In genomic region chr2:55898641-55899040, GRCh38 we compare ENCODE assay signal across 22 cellular contexts. TPM values are rescaled to one million over a fixed set of nuclear protein-coding genes. Genes with fewer than 3 reads are reported as not detected.
DNase-seq lines count a peak whose midpoint lies in the region; ATAC-seq, FAIRE-seq and TF ChIP-seq lines count a peak whose summit lies in the region.
"Had no signal": no experiment of that assay in that cellular context is flagged by ENCODE, and none has a peak within 500 bp of the region (broad histone marks: within the 10 kb centered on the region; RNA-seq: fewer than 3 reads in every experiment).

No MANE protein-coding gene starts in this region.

- H3K9me3 ChIP-seq in HepG2 (ENCODE audit: low read length): no peaks in the 10 kb centered on the region
- no peaks in the 10 kb centered on the region for H3K9me3 ChIP-seq in right lobe of liver
- H3K9me3 ChIP-seq in K562 (replicated peaks; ENCODE audit: control insufficient read depth, insufficient read depth, low read depth, low read length): no peaks in the 10 kb centered on the region
- H3K9me3 ChIP-seq in left ventricle myocardium inferior (replicated peaks): peaks cover 9% of the 10 kb centered on the region

- no peaks in the 10 kb centered on the region for H3K9me1 ChIP-seq in K562 (ENCODE audit: control insufficient read depth, insufficient read depth, low read length)

- H2AFZ ChIP-seq in HepG2 (ENCODE audit: low read length): no peak overlapping the region
- no peak overlapping the region for H2AFZ ChIP-seq in K562 (ENCODE audit: low read depth, low read length)
- H2AFZ ChIP-seq: GM23248 had no signal

- TF ChIP-seq CTCF in HepG2 (CRISPR knock-in tag; IDR thresholded peaks at IDR 0.05) (no peak), right lobe of liver (IDR thresholded peaks at IDR 0.05) (no peak), K562 (IDR thresholded peaks at IDR 0.05 in 2 of 3, conservative IDR thresholded peaks at IDR 0.05 in 1 of 3; ENCODE audit: insufficient read depth in 2 of 3, low read depth in 1 of 3, low read length in 3 of 3) (no peak), mesothelial cell of epicardium (IDR thresholded peaks at IDR 0.05; ENCODE audit: unreplicated experiment) (no peak), left ventricle myocardium inferior (IDR thresholded peaks at IDR 0.05; ENCODE audit: borderline replicate concordance) (no peak)

- no peaks in the 10 kb centered on the region for H3K27me3 ChIP-seq in HepG2 (ENCODE audit: control insufficient read depth in 1 of 2, insufficient read depth in 2 of 2, low read length in 2 of 2)
- no peaks in the 10 kb centered on the region for H3K27me3 ChIP-seq in right lobe of liver
- no peaks in the 10 kb centered on the region for H3K27me3 ChIP-seq in K562 (ENCODE audit: control insufficient read depth in 2 of 2, insufficient read depth in 2 of 2, low read length in 2 of 2)
- H3K27me3 ChIP-seq in left ventricle myocardium inferior (ENCODE audit: low read depth): no peaks in the 10 kb centered on the region

- H3K9ac ChIP-seq in HepG2 (ENCODE audit: insufficient read depth, low read depth, low read length) (no peak overlapping the region), K562 (ENCODE audit: insufficient read depth in 1 of 2, low read depth in 2 of 2, low read length in 2 of 2) (no peak overlapping the region)
- H3K9ac ChIP-seq: GM23248 had no signal

- in situ Hi-C loops in HepG2 (cut with HindIII; ENCODE audit: extremely low pct_ligation_motif_present, low pct_unique_long_range_greater_than_20kb) (no loop called here), K562 (cut with MboI) (no loop called here)

- CTCF ChIA-PET in HepG2 (lab: Yijun Ruan, JAX; ENCODE audit: low intra/inter-chr PET ratio, low total read pairs): no interaction called here
- CTCF ChIA-PET in K562 (lab: Yijun Ruan, JAX; ENCODE audit: low intra/inter-chr PET ratio): no interaction called here

- H3K4me3 Mint-ChIP-seq in mesothelial cell of epicardium: no peak overlapping the region
- H3K4me3 Mint-ChIP-seq: CD4-positive, alpha-beta memory T cell had no signal

- no peak for ATAC-seq in HepG2
- ATAC-seq in right lobe of liver: no peak
- ATAC-seq in K562: no peak
- ATAC-seq in GM18861 (IDR thresholded peaks at IDR 0.05; ENCODE audit: unreplicated experiment): no peak
- no peak for ATAC-seq in GM21390 (IDR thresholded peaks at IDR 0.05; ENCODE audit: unreplicated experiment)

- TF ChIP-seq RAD21 in HepG2 (CRISPR knock-in tag; IDR thresholded peaks at IDR 0.05): no peak
- TF ChIP-seq RAD21 in K562 (CRISPR knock-in tag; conservative IDR thresholded peaks at IDR 0.05 in 1 of 2, IDR thresholded peaks at IDR 0.05 in 1 of 2): no peak

- no peaks in the 10 kb centered on the region for H4K20me1 ChIP-seq in HepG2 (ENCODE audit: insufficient read depth, low read length)
- no peaks in the 10 kb centered on the region for H4K20me1 ChIP-seq in K562 (replicated peaks; ENCODE audit: control insufficient read depth, insufficient read depth, low read length)

- H3K27ac Mint-ChIP-seq in mesothelial cell of epicardium: peak overlapping the region; percentile 83
- H3K27ac Mint-ChIP-seq: CD4-positive, alpha-beta memory T cell had no signal

- no peaks in the 10 kb centered on the region for H3K36me3 ChIP-seq in HepG2 (replicated peaks in 1 of 2; ENCODE audit: control insufficient read depth in 1 of 2, insufficient read depth in 2 of 2, low read length in 2 of 2)
- no peaks in the 10 kb centered on the region for H3K36me3 ChIP-seq in right lobe of liver
- H3K36me3 ChIP-seq in K562 (ENCODE audit: control insufficient read depth, insufficient read depth, low read length): no peaks in the 10 kb centered on the region
- no peaks in the 10 kb centered on the region for H3K36me3 ChIP-seq in left ventricle myocardium inferior

- H3K27me3 Mint-ChIP-seq in mesothelial cell of epicardium (ENCODE audit: low read depth): no peaks in the 10 kb centered on the region

- POLR2A ChIA-PET in HepG2 (lab: Yijun Ruan, JAX) (no interaction called here), K562 (lab: Yijun Ruan, JAX) (no interaction called here)

- intact Hi-C loops in HepG2 (cut with micrococcal nuclease; ENCODE audit: unreplicated experiment) (no loop called here), right lobe of liver (cut with DNase I) (no loop called here), K562 (cut with micrococcal nuclease) (no loop called here), left ventricle myocardium inferior (cut with micrococcal nuclease) (no loop called here)

- peaks cover 40% of the 10 kb centered on the region for H3K4me1 Mint-ChIP-seq in mesothelial cell of epicardium
- H3K4me1 Mint-ChIP-seq: CD4-positive, alpha-beta memory T cell had no signal

- H3K79me2 ChIP-seq in HepG2 (ENCODE audit: insufficient read depth, low read length) (no peaks in the 10 kb centered on the region), K562 (ENCODE audit: control insufficient read depth, insufficient read depth, low read length) (no peaks in the 10 kb centered on the region)

- FAIRE-seq in HepG2 (lab: Jason Lieb, UNC) (no peak), K562 (lab: Jason Lieb, UNC) (no peak)
- FAIRE-seq: GM12891, GM18507, H1 had no signal

- TF ChIP-seq POLR2A in HepG2 (IDR thresholded peaks at IDR 0.05; ENCODE audit: insufficient read depth in 1 of 2, low read depth in 2 of 2, low read length in 2 of 2) (no peak), right lobe of liver (IDR thresholded peaks at IDR 0.05) (no peak), K562 (conservative IDR thresholded peaks at IDR 0.05) (no peak)

- 5% methylated on average over 4 of the region's 4 CpGs for WGBS in HepG2 (ENCODE audit: low lambda C conversion rate)
- 90% methylated on average over 3 of the region's 4 CpGs for WGBS in right lobe of liver (ENCODE audit: insufficient coverage, low coverage, low lambda C conversion rate, missing lambda C conversion rate)
- WGBS in K562 (ENCODE audit: insufficient coverage, low coverage, missing lambda C conversion rate): 10% methylated on average over 4 of the region's 4 CpGs

- no peak for TF ChIP-seq EP300 in HepG2 (IDR thresholded peaks at IDR 0.05; ENCODE audit: low read depth in 2 of 2, low read length in 2 of 2)
- TF ChIP-seq EP300 in HepG2 (CRISPR knock-in tag; IDR thresholded peaks at IDR 0.05; ENCODE audit: borderline replicate concordance): no peak
- no peak for TF ChIP-seq EP300 in K562 (IDR thresholded peaks at IDR 0.05; ENCODE audit: low read length)

- peaks cover 6% of the 10 kb centered on the region for H3K9me3 Mint-ChIP-seq in mesothelial cell of epicardium

- H3K4me1 ChIP-seq in HepG2 (ENCODE audit: insufficient read depth, low read length): no peaks in the 10 kb centered on the region
- H3K4me1 ChIP-seq in right lobe of liver: peaks cover 0 to 3% (median 0%) of the 10 kb centered on the region in 4 donors
- peaks cover 4 to 12% of the 10 kb centered on the region in 2 experiments; a peak in 3 of 5 replicates for H3K4me1 ChIP-seq in K562 (replicated peaks in 1 of 2; ENCODE audit: control insufficient read depth in 2 of 2, insufficient read depth in 2 of 2, low read length in 2 of 2)
- no peaks in the 10 kb centered on the region for H3K4me1 ChIP-seq in left ventricle myocardium inferior

- H3K4me2 ChIP-seq in HepG2 (ENCODE audit: low read depth, low read length) (no peak overlapping the region), K562 (ENCODE audit: insufficient read depth, low read length) (no peak overlapping the region)

- BruUV-seq in HepG2 (replicated peaks; lab: Mats Ljungman, UMichigan): no TSS peak
- no TSS peak for BruUV-seq in K562 (replicated peaks; lab: Mats Ljungman, UMichigan)

- H3K27ac ChIP-seq in HepG2 (ENCODE audit: extremely low read length, insufficient read depth, low read length) (no peak overlapping the region), right lobe of liver (no peak overlapping the region), K562 (ENCODE audit: extremely low read depth, low read depth, low read length) (no peak overlapping the region), left ventricle myocardium inferior (replicated peaks) (no peak overlapping the region)
- H3K27ac ChIP-seq: GM23248 had no signal

- H3K36me3 Mint-ChIP-seq in mesothelial cell of epicardium: peaks cover 5% of the 10 kb centered on the region
- H3K36me3 Mint-ChIP-seq: CD4-positive, alpha-beta memory T cell had no signal

- DNase-seq in HepG2 (ENCODE audit: low spot score) (no peak), right lobe of liver (no peak), K562 (ENCODE audit: extremely low read depth in 1 of 4, low spot score in 3 of 4) (no peak), mesothelial cell of epicardium (ENCODE audit: low spot score in 2 of 2, unreplicated experiment in 2 of 2) (no peak), left ventricle myocardium inferior (no peak)
- DNase-seq: 8988T; C1 segment of cervical spinal cord; Calu3; CD4-positive, alpha-beta memory T cell; COR-L47; DMS53; DMS79 treated with DMSO at 0.1 percent for 48 hours; GF-D8; GM23248; H7; HCEC 1CT had no signal

- no peak overlapping the region for H3K4me3 ChIP-seq in HepG2 (replicated peaks in 1 of 3; ENCODE audit: insufficient read depth in 1 of 3, low read depth in 2 of 3, low read length in 3 of 3)
- no peak overlapping the region for H3K4me3 ChIP-seq in right lobe of liver
- no peak overlapping the region for H3K4me3 ChIP-seq in K562
- no peak overlapping the region for H3K4me3 ChIP-seq in left ventricle myocardium inferior
- H3K4me3 ChIP-seq: GM23248 had no signal

RNA-seq across cellular contexts. Expression of gene EFEMP1, which starts 24.9 kb away (rescaled TPM):
- total RNA-seq in HepG2 (2016; rRNA removed; fragmentation: Illumina TruSeq; extraction: Trizol) (not detected in 2 replicates), right lobe of liver (10 to 100 TPM in 3 of 6 experiments, 1 to 10 TPM in 3; 2.4 to 36.8 (median 9.0) TPM), K562 (2014; rRNA removed) (0.16 and 0.32 TPM in 2 replicates), K562 (2014; rRNA removed; fragmentation: Illumina TruSeq; extraction: Trizol) (0.19 and 0.22 TPM in 2 replicates), K562 (2015; rRNA removed; fragmentation: Illumina TruSeq; extraction: Trizol) (0.07 and 0.53 TPM in 2 replicates), K562 (2021) (0.82 and 0.83 TPM in 2 replicates), mesothelial cell of epicardium (38.1 to 42.8 TPM (median 41.6 TPM) in 3 replicates), left ventricle myocardium inferior (72.3 TPM)
- total RNA-seq in HepG2 (2016; cell fraction: cytosol; rRNA removed; fragmentation: Illumina TruSeq; extraction: Trizol; ENCODE audit: low read depth): not detected in 2 replicates
- total RNA-seq in HepG2 (2016; cell fraction: insoluble cytoplasmic fraction; rRNA removed; fragmentation: Illumina TruSeq; extraction: Trizol): not detected in 2 replicates
- not detected in 2 replicates for total RNA-seq in HepG2 (2016; cell fraction: membrane; rRNA removed; fragmentation: Illumina TruSeq; extraction: Trizol)
- total RNA-seq in HepG2 (2016; cell fraction: nucleus; rRNA removed; fragmentation: Illumina TruSeq; extraction: Trizol): not detected in 2 replicates
- polyA plus RNA-seq in HepG2 (2011; rRNA removed) (not detected in 2 replicates), K562 (2011; rRNA removed) (0.70 and 6.2 TPM in 2 replicates), K562 (2014; fragmentation: Illumina TruSeq; extraction: Trizol) (0.22 and 0.79 TPM in 2 replicates), K562 (2014; fragmentation: Nextera tagmentation; extraction: Ambion mirVana) (under 1 TPM; 0.15 to 0.22 TPM), K562 (2014; rRNA removed) (0.05 and 0.07 TPM in 2 replicates)
- polyA plus RNA-seq in HepG2 (2011; cell fraction: cytosol; rRNA removed): not detected in 2 replicates
- polyA plus RNA-seq in HepG2 (2011; cell fraction: nucleus; rRNA removed): 0.07 TPM in 1 of 2 replicates, not detected in the other
- not detected in 2 replicates for polyA plus RNA-seq in HepG2 (2012)
- not detected in 2 replicates for polyA plus RNA-seq in HepG2 (2016; cell fraction: cytosol; fragmentation: Illumina TruSeq; extraction: Trizol; ENCODE audit: low read depth)
- not detected in 2 replicates for polyA plus RNA-seq in HepG2 (2016; cell fraction: insoluble cytoplasmic fraction; fragmentation: Illumina TruSeq; extraction: Trizol; ENCODE audit: low read depth)
- polyA plus RNA-seq in HepG2 (2016; cell fraction: membrane; fragmentation: Illumina TruSeq; extraction: Trizol; ENCODE audit: low read depth): not detected in 2 replicates
- polyA plus RNA-seq in HepG2 (2016; cell fraction: nucleus; fragmentation: Illumina TruSeq; extraction: Trizol; ENCODE audit: insufficient read depth, low read depth): not detected in 2 replicates
- 124 TPM in 1 of 2 replicates, not detected in the other for polyA minus RNA-seq in HepG2 (2011; rRNA and poly(A)+ RNA removed; ENCODE audit: low replicate concordance)
- 1.6 TPM in 1 of 2 replicates, not detected in the other for polyA minus RNA-seq in HepG2 (2011; cell fraction: cytosol; rRNA and poly(A)+ RNA removed)
- 0.62 and 0.64 TPM in 2 replicates for polyA minus RNA-seq in HepG2 (2011; cell fraction: nucleus; rRNA and poly(A)+ RNA removed)
- total RNA-seq in K562 (2011; cell fraction: chromatin; rRNA removed; ENCODE audit: low replicate concordance): 3.1 and 4.1 TPM in 2 replicates
- total RNA-seq in K562 (2011; cell fraction: nucleolus; rRNA removed): 3.0 and 5.8 TPM in 2 replicates
- 2.4 and 3.3 TPM in 2 replicates for total RNA-seq in K562 (2011; cell fraction: nucleoplasm; rRNA removed)
- 1.3 and 4.9 TPM in 2 replicates for polyA plus RNA-seq in K562 (2011; cell fraction: cytosol; rRNA removed)
- 0.53 and 4.8 TPM in 2 replicates for polyA plus RNA-seq in K562 (2011; cell fraction: nucleus; rRNA removed)
- 0.35 and 0.42 TPM in 2 replicates for polyA plus RNA-seq in K562 (2012)
- polyA minus RNA-seq in K562 (2011; rRNA and poly(A)+ RNA removed): 2.1 and 10.4 TPM in 2 replicates
- 4.9 TPM in 1 of 2 replicates, not detected in the other for polyA minus RNA-seq in K562 (2011; cell fraction: cytosol; rRNA and poly(A)+ RNA removed)
- polyA minus RNA-seq in K562 (2011; cell fraction: nucleus; rRNA and poly(A)+ RNA removed): 1.4 and 3.9 TPM in 2 replicates
- total RNA-seq: CD4-positive, alpha-beta memory T cell; G401 had no signal
- polyA plus RNA-seq: CD4-positive, alpha-beta memory T cell had no signal

Comparison
In these comparisons a context has a peak if more than half of its experiments do, and no peak if none do; other contexts are left out.
1. Of the 241 proteins assayed by ChIP-seq in both HepG2 and K562: peak only in HepG2: none; only in K562: MEIS2; in both: none; in neither: 238; mixed calls (peak in some experiments, not most) for 2.